ENCODE assay signal across 12 cellular contexts in genomic region chr3:179921500-179921899, GRCh38.
A peak's percentile ranks its signal among the peaks of the same experiment; 100 is the strongest.
DNase-seq lines count a peak whose midpoint lies in the region; ATAC-seq and TF ChIP-seq lines count a peak whose summit lies in the region.
"Had no signal": no experiment of that assay in that cellular context is flagged by ENCODE, and none has a peak within 500 bp of the region (broad histone marks: within the 10 kb centered on the region; RNA-seq: fewer than 3 reads in every experiment).

No MANE protein-coding gene starts in this region.

- TF ChIP-seq CTCF in esophagus squamous epithelium (IDR thresholded peaks at IDR 0.05): no peak
- TF ChIP-seq CTCF in thyroid gland (IDR thresholded peaks at IDR 0.05): no peak

- peak; percentile 93 for ATAC-seq in GM19351 (IDR thresholded peaks at IDR 0.05; ENCODE audit: unreplicated experiment)
- peak; percentile 96 for ATAC-seq in HG02870 (IDR thresholded peaks at IDR 0.05; ENCODE audit: unreplicated experiment)
- ATAC-seq: gastrocnemius medialis had no signal

- H3K27ac ChIP-seq in esophagus squamous epithelium: no peak overlapping the region
- no peak overlapping the region for H3K27ac ChIP-seq in thyroid gland
- H3K27ac ChIP-seq: C4-2B, gastrocnemius medialis, stomach had no signal

- peak; percentile 13 for DNase-seq in ELR (ENCODE audit: low read depth)
- DNase-seq in NCI-H187 treated with DMSO at 0.1 percent for 48 hours (lab: John Stamatoyannopoulos, UW): peak; percentile 81
- no peak for DNase-seq in esophagus squamous epithelium (lab: John Stamatoyannopoulos, UW)
- no peak for DNase-seq in thyroid gland
- no peak for DNase-seq in posterior vena cava (ENCODE audit: low spot score)
- no peak for DNase-seq in NCI-H2227 treated with DMSO at 0.1 percent for 48 hours (lab: John Stamatoyannopoulos, UW)
- DNase-seq: gastrocnemius medialis, NCI-H1092, stomach had no signal

- H3K4me3 ChIP-seq in esophagus squamous epithelium: no peak overlapping the region
- no peak overlapping the region for H3K4me3 ChIP-seq in thyroid gland (replicated peaks in 1 of 3)
- H3K4me3 ChIP-seq: gastrocnemius medialis, stomach had no signal

- intact Hi-C loops in esophagus squamous epithelium (cut with DNase I): no loop called here
- intact Hi-C loops in thyroid gland (cut with DNase I): no loop called here
- intact Hi-C loops in posterior vena cava (cut with DNase I): loop anchor here in 1 of 2 donors (10.0 kb wide), 1 partner anchor 673 kb away; no protein-coding TSS in a partner anchor

- 55 to 62% methylated on average over 4 of the region's 4 CpGs for WGBS in esophagus squamous epithelium, 2 donors
- WGBS in thyroid gland, 2 donors: 72 to 73% methylated on average over 4 of the region's 4 CpGs

- H3K27me3 ChIP-seq in esophagus squamous epithelium: no peaks in the 10 kb centered on the region
- no peaks in the 10 kb centered on the region for H3K27me3 ChIP-seq in thyroid gland
- H3K27me3 ChIP-seq: gastrocnemius medialis, stomach had no signal

- H3K9me3 ChIP-seq in esophagus squamous epithelium (no peaks in the 10 kb centered on the region), thyroid gland (no peaks in the 10 kb centered on the region)
- H3K9me3 ChIP-seq: gastrocnemius medialis, stomach had no signal

- H3K36me3 ChIP-seq in esophagus squamous epithelium: no peaks in the 10 kb centered on the region
- no peaks in the 10 kb centered on the region for H3K36me3 ChIP-seq in thyroid gland
- H3K36me3 ChIP-seq: gastrocnemius medialis, stomach had no signal

- H3K4me1 ChIP-seq in esophagus squamous epithelium (no peaks in the 10 kb centered on the region), thyroid gland (no peaks in the 10 kb centered on the region)
- H3K4me1 ChIP-seq: gastrocnemius medialis, stomach had no signal

- no peak for TF ChIP-seq POLR2A in esophagus squamous epithelium (IDR thresholded peaks at IDR 0.05)
- no peak for TF ChIP-seq POLR2A in thyroid gland (IDR thresholded peaks at IDR 0.05)

Comparison
In these comparisons a context has a peak if more than half of its experiments do, and no peak if none do; other contexts are left out.
1. DNase-seq: peak in ELR (single experiment) and NCI-H187 treated with DMSO at 0.1 percent for 48 hours (single experiment); none in esophagus squamous epithelium (single experiment), thyroid gland (0 of 2), posterior vena cava (single experiment) and NCI-H2227 treated with DMSO at 0.1 percent for 48 hours (single experiment).